ENCODE assay signal across 34 cellular contexts in genomic region chr13:24654741-24655140, GRCh38. TPM values are rescaled to one million over a fixed set of nuclear protein-coding genes. Genes with fewer than 3 reads are reported as not detected.
DNase-seq lines count a peak whose midpoint lies in the region; ATAC-seq and TF ChIP-seq lines count a peak whose summit lies in the region.
"Had no signal": no experiment of that assay in that cellular context is flagged by ENCODE, and none has a peak within 500 bp of the region (broad histone marks: within the 10 kb centered on the region; RNA-seq: fewer than 3 reads in every experiment).

No MANE protein-coding gene starts in this region.

- in situ Hi-C loops in GM23248 (cut with MboI) = no loop called here

- no peaks in the 10 kb centered on the region for H3K9me2 ChIP-seq in GM23248 (ENCODE audit: insufficient read depth)

- H3K79me2 ChIP-seq in GM23248 (ENCODE audit: insufficient read depth) = no peaks in the 10 kb centered on the region

- H3K27me3 ChIP-seq in GM23248 (replicated peaks; ENCODE audit: insufficient read depth) = no peaks in the 10 kb centered on the region
- no peaks in the 10 kb centered on the region for H3K27me3 ChIP-seq in naive thymus-derived CD4-positive, alpha-beta T cell (ENCODE audit: control insufficient read depth in 2 of 2, insufficient read depth in 2 of 2, low read length in 2 of 2)
- H3K27me3 ChIP-seq: cardiac muscle cell, transverse colon had no signal

- H3K4me3 Mint-ChIP-seq in chondrocyte (ENCODE audit: unreplicated experiment) = no peak overlapping the region
- no peak overlapping the region for H3K4me3 Mint-ChIP-seq in naive thymus-derived CD4-positive, alpha-beta T cell
- H3K4me3 Mint-ChIP-seq in T-cell = no peak overlapping the region
- H3K4me3 Mint-ChIP-seq: CD4-positive, CD25-positive, alpha-beta regulatory T cell; endodermal cell; naive thymus-derived CD8-positive, alpha-beta T cell; stimulated activated effector memory CD8-positive, alpha-beta T cell treated with anti-CD3 and anti-CD28 coated beads, Interleukin-12 subunit alpha, Interleukin-12 subunit beta, amount 100 ng/mL, for 72 hours; T-helper 2 cell treated with Interferon-gamma antibody and Interleukin-4, amounts not matched to agents 5 μg/mL and 100 μg/mL, for 36 hours had no signal

- H4K20me1 ChIP-seq in GM23248 (ENCODE audit: insufficient read depth) = no peaks in the 10 kb centered on the region

- ATAC-seq in naive thymus-derived CD4-positive, alpha-beta T cell = no peak
- no peak for ATAC-seq in T-cell (replicated peaks in 1 of 4)
- ATAC-seq: esophagus mucosa; left ventricle myocardium superior; naive thymus-derived CD8-positive, alpha-beta T cell; stimulated activated effector memory CD8-positive, alpha-beta T cell treated with anti-CD3 and anti-CD28 coated beads, Interleukin-12 subunit alpha, Interleukin-12 subunit beta, amount 100 ng/mL, for 72 hours had no signal

- DNase-seq in GM23248 (peak; percentile 60), chondrocyte (ENCODE audit: low spot score) (no peak), fibroblast of the aortic adventitia (ENCODE audit: low read depth) (peak; percentile 45), Ammon's horn (ENCODE audit: low spot score) (no peak), T-cell (no peak)
- DNase-seq in naive thymus-derived CD4-positive, alpha-beta T cell = no peak
- no peak for DNase-seq in activated T-cell treated with anti-CD3 and anti-CD28 coated beads, Interleukin-2, amount 50 U/mL, for 1 hour
- DNase-seq: activated CD4-positive, alpha-beta T cell treated with anti-CD3 and anti-CD28 coated beads, Interleukin-2, amount 50 U/mL, for 48 hours; activated CD4-positive, CD25-positive, alpha-beta regulatory T cell treated with anti-CD3 and anti-CD28 coated beads, Interleukin-2, amount 50 U/mL, for 72 hours; activated naive CD4-positive, alpha-beta T cell treated with anti-CD3 and anti-CD28 coated beads, Interleukin-2, amount 50 U/mL, for 16 hours; anterior cingulate cortex; Calu3; CD4-positive, CD25-positive, alpha-beta regulatory T cell; cortex of kidney; DMS79 treated with DMSO at 0.1 percent for 48 hours; endodermal cell; GF-D8; left ventricle myocardium superior; naive thymus-derived CD8-positive, alpha-beta T cell; NCI-H1048; NCI-H1694; NCI-H446 treated with DMSO at 0.1 percent for 48 hours; NCI-H774; nucleus accumbens; SIG-M5; transverse colon had no signal

- WGBS in GM23248 (ENCODE audit: low coverage in 1 of 2, low lambda C conversion rate in 2 of 2, missing lambda C conversion rate in 2 of 2), 2 experiments = 9 to 11% methylated on average over 7 of the region's 7 CpGs

- CTCF ChIA-PET in naive thymus-derived CD4-positive, alpha-beta T cell (lab: Charles Lee) = no interaction called here
- CTCF ChIA-PET in T-cell (lab: Charles Lee) = interaction anchor here in 1 of 2 donors (1.1 kb wide), 1 partner anchor 49 kb away, joined by 3 read pairs; no protein-coding TSS in a partner anchor

- peak overlapping the region; percentile 27 for H3K27ac ChIP-seq in GM23248
- no peak overlapping the region for H3K27ac ChIP-seq in naive thymus-derived CD4-positive, alpha-beta T cell (ENCODE audit: low read depth, low read length)
- H3K27ac ChIP-seq: cardiac muscle cell, transverse colon had no signal

- H3K4me2 ChIP-seq in GM23248 (ENCODE audit: unreplicated experiment) = peak overlapping the region; percentile 53

- no peak overlapping the region for H3K9ac ChIP-seq in GM23248

- no peak for TF ChIP-seq CTCF in chondrocyte (IDR thresholded peaks at IDR 0.05)
- no peak for TF ChIP-seq CTCF in fibroblast of the aortic adventitia (IDR thresholded peaks at IDR 0.05; ENCODE audit: insufficient read depth, low read length)

- H3K4me3 ChIP-seq in GM23248 = 0 out of 2 replicates have a peak overlapping the region, but pooled peaks have one; percentile 7
- H3K4me3 ChIP-seq in fibroblast of the aortic adventitia (ENCODE audit: low read depth, low read length) = no peak overlapping the region
- no peak overlapping the region for H3K4me3 ChIP-seq in naive thymus-derived CD4-positive, alpha-beta T cell (ENCODE audit: low read length)
- H3K4me3 ChIP-seq: cardiac muscle cell, transverse colon had no signal

- no peaks in the 10 kb centered on the region for H3F3A ChIP-seq in GM23248 (ENCODE audit: insufficient read depth)

- peaks cover 11% of the 10 kb centered on the region for H3K4me1 Mint-ChIP-seq in chondrocyte (ENCODE audit: low read depth)
- H3K4me1 Mint-ChIP-seq in naive thymus-derived CD4-positive, alpha-beta T cell = peaks cover 0 to 1% (median 0%) of the 10 kb centered on the region in 7 donors
- H3K4me1 Mint-ChIP-seq in T-cell = no peaks in the 10 kb centered on the region
- H3K4me1 Mint-ChIP-seq: naive thymus-derived CD8-positive, alpha-beta T cell; stimulated activated effector memory CD8-positive, alpha-beta T cell treated with anti-CD3 and anti-CD28 coated beads, Interleukin-12 subunit alpha, Interleukin-12 subunit beta, amount 100 ng/mL, for 72 hours had no signal

- peaks cover 10% of the 10 kb centered on the region for H3K27me3 Mint-ChIP-seq in chondrocyte (ENCODE audit: low read depth)
- H3K27me3 Mint-ChIP-seq in naive thymus-derived CD4-positive, alpha-beta T cell = peaks cover 4 to 17% (median 10%) of the 10 kb centered on the region in 5 donors
- peaks cover 6 to 13% of the 10 kb centered on the region in 2 donors for H3K27me3 Mint-ChIP-seq in T-cell

- intact Hi-C loops in naive thymus-derived CD4-positive, alpha-beta T cell (cut with micrococcal nuclease) = no loop called here

- POLR2A ChIA-PET in naive thymus-derived CD4-positive, alpha-beta T cell (lab: Charles Lee) = no interaction called here
- POLR2A ChIA-PET in T-cell (lab: Charles Lee) = no interaction called here

- H3K36me3 Mint-ChIP-seq in chondrocyte (ENCODE audit: low read depth) = no peaks in the 10 kb centered on the region
- H3K36me3 Mint-ChIP-seq in naive thymus-derived CD4-positive, alpha-beta T cell = no peaks in the 10 kb centered on the region
- no peaks in the 10 kb centered on the region for H3K36me3 Mint-ChIP-seq in T-cell
- H3K36me3 Mint-ChIP-seq: CD4-positive, CD25-positive, alpha-beta regulatory T cell; naive thymus-derived CD8-positive, alpha-beta T cell; stimulated activated effector memory CD8-positive, alpha-beta T cell treated with anti-CD3 and anti-CD28 coated beads, Interleukin-12 subunit alpha, Interleukin-12 subunit beta, amount 100 ng/mL, for 72 hours had no signal

- H2AFZ ChIP-seq in GM23248 = peak overlapping the region; percentile 40

- H3K9me3 Mint-ChIP-seq in chondrocyte (ENCODE audit: low read depth) = no peaks in the 10 kb centered on the region
- no peaks in the 10 kb centered on the region for H3K9me3 Mint-ChIP-seq in naive thymus-derived CD4-positive, alpha-beta T cell
- H3K9me3 Mint-ChIP-seq in T-cell = no peaks in the 10 kb centered on the region
- H3K9me3 Mint-ChIP-seq: endodermal cell; naive thymus-derived CD8-positive, alpha-beta T cell; stimulated activated effector memory CD8-positive, alpha-beta T cell treated with anti-CD3 and anti-CD28 coated beads, Interleukin-12 subunit alpha, Interleukin-12 subunit beta, amount 100 ng/mL, for 72 hours; T-helper 2 cell treated with Interferon-gamma antibody and Interleukin-4, amounts not matched to agents 5 μg/mL and 100 μg/mL, for 36 hours had no signal

- peak overlapping the region; percentile 77 for H3K27ac Mint-ChIP-seq in chondrocyte (ENCODE audit: unreplicated experiment)
- H3K27ac Mint-ChIP-seq in naive thymus-derived CD4-positive, alpha-beta T cell = no peak overlapping the region
- H3K27ac Mint-ChIP-seq in T-cell = no peak overlapping the region
- H3K27ac Mint-ChIP-seq: CD4-positive, CD25-positive, alpha-beta regulatory T cell; endodermal cell; naive thymus-derived CD8-positive, alpha-beta T cell; stimulated activated effector memory CD8-positive, alpha-beta T cell treated with anti-CD3 and anti-CD28 coated beads, Interleukin-12 subunit alpha, Interleukin-12 subunit beta, amount 100 ng/mL, for 72 hours; T-helper 2 cell treated with Interferon-gamma antibody and Interleukin-4, amounts not matched to agents 5 μg/mL and 100 μg/mL, for 36 hours had no signal

- no peaks in the 10 kb centered on the region for H3K9me3 ChIP-seq in GM23248 (ENCODE audit: low read depth)
- H3K9me3 ChIP-seq in naive thymus-derived CD4-positive, alpha-beta T cell (ENCODE audit: control insufficient read depth in 2 of 3, low read length in 3 of 3) = no peaks in the 10 kb centered on the region
- H3K9me3 ChIP-seq: transverse colon had no signal

- no peaks in the 10 kb centered on the region for H3K36me3 ChIP-seq in GM23248 (ENCODE audit: low read depth)
- H3K36me3 ChIP-seq in naive thymus-derived CD4-positive, alpha-beta T cell (ENCODE audit: control insufficient read depth in 2 of 3, insufficient read depth in 3 of 3, low read length in 3 of 3) = no peaks in the 10 kb centered on the region
- H3K36me3 ChIP-seq: cardiac muscle cell, transverse colon had no signal

- H3K4me1 ChIP-seq in GM23248 (ENCODE audit: insufficient read depth) = peaks cover 20% of the 10 kb centered on the region
- no peaks in the 10 kb centered on the region for H3K4me1 ChIP-seq in naive thymus-derived CD4-positive, alpha-beta T cell (ENCODE audit: control insufficient read depth in 2 of 2, insufficient read depth in 2 of 2, low read length in 2 of 2)

RNA-seq across cellular contexts. Expression of gene ATP12A, which starts 25.5 kb away (rescaled TPM):
- total RNA-seq in GM23248 (2014; rRNA removed; shearing (Covaris generic)) = not detected in 2 replicates
- not detected in 2 replicates for polyA plus RNA-seq in GM23248 (2016; fragmentation: Nextera tagmentation; extraction: Ambion mirVana)
- total RNA-seq in chondrocyte = not detected in 3 replicates
- total RNA-seq in fibroblast of the aortic adventitia (ENCODE audit: low replicate concordance) = not detected in 2 replicates
- total RNA-seq in naive thymus-derived CD4-positive, alpha-beta T cell = under 1 TPM in 1 of 5 experiments, not detected in 4; 0.39 TPM
- polyA plus RNA-seq in naive thymus-derived CD4-positive, alpha-beta T cell = not detected
- not detected for total RNA-seq in T-cell
- total RNA-seq: cardiac muscle cell; glomerular endothelial cell; HT1080; left ventricle myocardium superior; naive thymus-derived CD8-positive, alpha-beta T cell; pulmonary artery endothelial cell; subcutaneous adipose tissue had no signal
- polyA plus RNA-seq: cardiac muscle cell; naive thymus-derived CD8-positive, alpha-beta T cell had no signal

Comparison
In these comparisons a context has a peak if more than half of its experiments do, and no peak if none do; other contexts are left out.
1. DNase-seq: peak in GM23248 (single experiment) and fibroblast of the aortic adventitia (single experiment); none in chondrocyte (single experiment), naive thymus-derived CD4-positive, alpha-beta T cell (0 of 9), Ammon's horn (single experiment), T-cell (0 of 34) and activated T-cell treated with anti-CD3 and anti-CD28 coated beads, Interleukin-2, amount 50 U/mL, for 1 hour (single experiment).